Comparison of ENCODE assay signal across 33 cellular contexts in genomic region chr3:139340784-139341183, GRCh38.
"Had no signal": no experiment of that assay in that cellular context is flagged by ENCODE, and none has a peak within 500 bp of the region (broad histone marks: within the 10 kb centered on the region; RNA-seq: fewer than 3 reads in every experiment).

No MANE protein-coding gene starts in this region.

- ATAC-seq: activated CD8-positive, alpha-beta memory T cell treated with anti-CD3 and anti-CD28 coated beads, Interleukin-2, amount 10 ng/mL, durations not matched to agents 7 days and 5 days; activated T-cell treated with anti-CD3 and anti-CD28 coated beads, Interleukin-2, amount 50 U/mL, for 72 hours; activated T-helper 17 cell treated with anti-CD3 and anti-CD28 coated beads, Interleukin-2, amount 50 U/mL, for 72 hours; body of pancreas had no signal

- DNase-seq: activated B cell treated with CpG ODN at 0.5 μM for 24 hours; activated CD4-positive, alpha-beta memory T cell treated with anti-CD3 and anti-CD28 coated beads, Interleukin-2, amount 10 ng/mL, durations not matched to agents 7 days and 5 days; activated CD4-positive, alpha-beta T cell treated with anti-CD3 and anti-CD28 coated beads for 1 hour; activated CD4-positive, alpha-beta T cell treated with anti-CD3 and anti-CD28 coated beads for 48 hours; activated CD8-positive, alpha-beta memory T cell treated with anti-CD3 and anti-CD28 coated beads for 24 hours; activated CD8-positive, alpha-beta memory T cell treated with anti-CD3 and anti-CD28 coated beads, Interleukin-2, amount 10 ng/mL, durations not matched to agents 7 days and 5 days; activated CD8-positive, alpha-beta memory T cell treated with anti-CD3 and anti-CD28 coated beads, Interleukin-2, amount 50 U/mL, for 48 hours; activated effector memory CD4-positive, alpha-beta T cell treated with anti-CD3 and anti-CD28 coated beads, Interleukin-2, amount 50 U/mL, for 16 hours; activated naive CD4-positive, alpha-beta T cell; activated naive CD8-positive, alpha-beta T cell treated with anti-CD3 and anti-CD28 coated beads, Interleukin-2, amount 10 ng/mL, durations not matched to agents 7 days and 5 days; activated T-cell treated with anti-CD3 and anti-CD28 coated beads, Interleukin-2, amount 50 U/mL, for 1 hour; activated T-cell treated with anti-CD3 and anti-CD28 coated beads, Interleukin-2, amount 50 U/mL, for 72 hours; amygdala; body of pancreas; cerebellar nuclear complex; NCI-H1092 treated with DMSO at 0.1 percent for 48 hours; NCI-H1417 treated with DMSO at 0.1 percent for 48 hours; NCI-H187 treated with DMSO at 0.1 percent for 48 hours; NCI-H2081; NCI-H226; NCI-H446 treated with DMSO at 0.1 percent for 48 hours; NCI-H524 treated with DMSO at 0.1 percent for 48 hours; NCI-H748 treated with DMSO at 0.1 percent for 48 hours; NK-92 treated with Interleukin-12 subunit alpha and Interleukin-12 subunit beta, amount 100 ng/mL, for 24 hours; PC-9; Right ventricle myocardium superior; SW 1271; T-helper 1 cell; T-helper 2 cell; T-helper 9 cell had no signal

- H3K36me3 ChIP-seq: breast epithelium had no signal

- H3K9me3 ChIP-seq: body of pancreas, breast epithelium had no signal

- H3K27ac ChIP-seq: body of pancreas, breast epithelium, PC-9, VCaP had no signal

- H3K4me3 ChIP-seq: body of pancreas, breast epithelium, PC-9 had no signal
